ENCODE assay signal across 1 cellular context in genomic region chr5:125199968-125200841, GRCh38.
TF ChIP-seq lines count a peak whose summit lies in the region.

No MANE protein-coding gene starts in this region.

TF ChIP-seq in HEK293, 187 proteins besides CTCF, POLR2A, EP300 and RAD21 (continued from another document):
- TF ChIP-seq ZNF18 (tag by site-specific recombination; IDR thresholded peaks at IDR 0.05) (no peak), BCL11B (tag by site-specific recombination; IDR thresholded peaks at IDR 0.05; ENCODE audit: low read depth) (no peak), GLIS1 (tag by site-specific recombination; IDR thresholded peaks at IDR 0.05) (no peak), ZNF629 (tag by site-specific recombination; IDR thresholded peaks at IDR 0.05) (no peak), FEZF1 (tag by site-specific recombination; IDR thresholded peaks at IDR 0.05) (no peak), ZNF776 (tag by site-specific recombination; IDR thresholded peaks at IDR 0.05; ENCODE audit: borderline replicate concordance) (no peak), OSR2 (tag by site-specific recombination; IDR thresholded peaks at IDR 0.05) (no peak), ZNF449 (tag by site-specific recombination; IDR thresholded peaks at IDR 0.05) (no peak), YY2 (tag by site-specific recombination; IDR thresholded peaks at IDR 0.05) (no peak), ZSCAN30 (tag by site-specific recombination; IDR thresholded peaks at IDR 0.05) (0 out of 2 replicates have a peak, but pooled peaks have one; percentile 48), ZNF416 (tag by site-specific recombination; IDR thresholded peaks at IDR 0.05) (no peak), ZNF747 (tag by site-specific recombination; IDR thresholded peaks at IDR 0.05) (no peak), ZNF266 (tag by site-specific recombination; IDR thresholded peaks at IDR 0.05; ENCODE audit: low read depth) (no peak), ZBTB48 (tag by site-specific recombination; IDR thresholded peaks at IDR 0.05) (no peak), ZNF10 (tag by site-specific recombination; IDR thresholded peaks at IDR 0.05) (no peak), HOXA7 (CRISPR knock-in tag; IDR thresholded peaks at IDR 0.05; ENCODE audit: borderline replicate concordance) (no peak), ZXDB (tag by site-specific recombination; IDR thresholded peaks at IDR 0.05) (no peak), ZNF571 (tag by site-specific recombination; IDR thresholded peaks at IDR 0.05) (no peak), OVOL3 (tag by site-specific recombination; IDR thresholded peaks at IDR 0.05) (no peak), ZFP37 (tag by site-specific recombination; IDR thresholded peaks at IDR 0.05) (no peak), ZNF324 (tag by site-specific recombination; IDR thresholded peaks at IDR 0.05) (no peak), ZNF501 (tag by site-specific recombination; IDR thresholded peaks at IDR 0.05) (0 out of 2 replicates have a peak, but pooled peaks have one; percentile 13), ZNF423 (tag by site-specific recombination; IDR thresholded peaks at IDR 0.05) (no peak), GLI4 (tag by site-specific recombination; IDR thresholded peaks at IDR 0.05) (no peak), IKZF3 (tag by site-specific recombination; IDR thresholded peaks at IDR 0.05) (0 out of 2 replicates have a peak, but pooled peaks have one; percentile 16), ZNF394 (tag by site-specific recombination; IDR thresholded peaks at IDR 0.05; ENCODE audit: borderline replicate concordance) (no peak), ZNF707 (tag by site-specific recombination; IDR thresholded peaks at IDR 0.05) (no peak), ZNF626 (tag by site-specific recombination; IDR thresholded peaks at IDR 0.05) (no peak), ZNF274 (IDR thresholded peaks at IDR 0.05; ENCODE audit: low read length) (no peak), ZNF274 (tag by site-specific recombination; IDR thresholded peaks at IDR 0.05; ENCODE audit: borderline replicate concordance) (no peak), ZNF133 (tag by site-specific recombination; IDR thresholded peaks at IDR 0.05) (no peak), ZNF777 (tag by site-specific recombination; IDR thresholded peaks at IDR 0.05; ENCODE audit: borderline replicate concordance) (no peak), ZNF433 (tag by site-specific recombination; IDR thresholded peaks at IDR 0.05; ENCODE audit: low read depth) (no peak), TRIM28 (IDR thresholded peaks at IDR 0.05; ENCODE audit: borderline replicate concordance, low read length) (peak; percentile 90), ZBTB20 (tag by site-specific recombination; IDR thresholded peaks at IDR 0.05) (peak; percentile 20; the same call in 1 of the 2 replicates), ZBTB17 (tag by site-specific recombination; IDR thresholded peaks at IDR 0.05) (peak; percentile 95), ZNF211 (tag by site-specific recombination; IDR thresholded peaks at IDR 0.05; ENCODE audit: low read depth) (no peak), ZNF169 (tag by site-specific recombination; IDR thresholded peaks at IDR 0.05) (no peak), ZNF37A (tag by site-specific recombination; IDR thresholded peaks at IDR 0.05) (no peak), ZNF692 (tag by site-specific recombination; IDR thresholded peaks at IDR 0.05) (no peak), SP3 (tag by site-specific recombination; IDR thresholded peaks at IDR 0.05) (no peak), ZNF311 (tag by site-specific recombination; IDR thresholded peaks at IDR 0.05; ENCODE audit: borderline replicate concordance) (no peak), ZNF561 (tag by site-specific recombination; IDR thresholded peaks at IDR 0.05; ENCODE audit: borderline replicate concordance) (no peak), ZBTB21 (tag by site-specific recombination; IDR thresholded peaks at IDR 0.05) (no peak), REST (tag by site-specific recombination; IDR thresholded peaks at IDR 0.05) (no peak), ZNF354C (tag by site-specific recombination; IDR thresholded peaks at IDR 0.05; ENCODE audit: borderline replicate concordance, low read depth) (no peak), ZNF529 (tag by site-specific recombination; IDR thresholded peaks at IDR 0.05; ENCODE audit: insufficient replicate concordance) (no peak), ZNF624 (tag by site-specific recombination; IDR thresholded peaks at IDR 0.05) (no peak), ZNF146 (tag by site-specific recombination; IDR thresholded peaks at IDR 0.05) (no peak), ZBTB1 (tag by site-specific recombination; IDR thresholded peaks at IDR 0.05) (no peak), YY1 (tag by site-specific recombination; IDR thresholded peaks at IDR 0.05) (0 out of 2 replicates have a peak, but pooled peaks have one; percentile 28), ZNF610 (tag by site-specific recombination; IDR thresholded peaks at IDR 0.05; ENCODE audit: borderline replicate concordance) (no peak), ZFP3 (tag by site-specific recombination; IDR thresholded peaks at IDR 0.05; ENCODE audit: low read depth) (no peak), AEBP2 (tag by site-specific recombination; IDR thresholded peaks at IDR 0.05; ENCODE audit: borderline replicate concordance) (no peak), SP7 (tag by site-specific recombination; IDR thresholded peaks at IDR 0.05) (no peak), ZNF837 (tag by site-specific recombination; IDR thresholded peaks at IDR 0.05) (no peak)
- TF ChIP-seq, protein P1, sequence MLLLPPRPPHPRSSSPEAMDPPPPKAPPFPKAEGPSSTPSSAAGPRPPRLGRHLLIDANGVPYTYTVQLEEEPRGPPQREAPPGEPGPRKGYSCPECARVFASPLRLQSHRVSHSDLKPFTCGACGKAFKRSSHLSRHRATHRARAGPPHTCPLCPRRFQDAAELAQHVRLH (tag by site-specific recombination; IDR thresholded peaks at IDR 0.05) = no peak
- TF ChIP-seq, protein P2, sequence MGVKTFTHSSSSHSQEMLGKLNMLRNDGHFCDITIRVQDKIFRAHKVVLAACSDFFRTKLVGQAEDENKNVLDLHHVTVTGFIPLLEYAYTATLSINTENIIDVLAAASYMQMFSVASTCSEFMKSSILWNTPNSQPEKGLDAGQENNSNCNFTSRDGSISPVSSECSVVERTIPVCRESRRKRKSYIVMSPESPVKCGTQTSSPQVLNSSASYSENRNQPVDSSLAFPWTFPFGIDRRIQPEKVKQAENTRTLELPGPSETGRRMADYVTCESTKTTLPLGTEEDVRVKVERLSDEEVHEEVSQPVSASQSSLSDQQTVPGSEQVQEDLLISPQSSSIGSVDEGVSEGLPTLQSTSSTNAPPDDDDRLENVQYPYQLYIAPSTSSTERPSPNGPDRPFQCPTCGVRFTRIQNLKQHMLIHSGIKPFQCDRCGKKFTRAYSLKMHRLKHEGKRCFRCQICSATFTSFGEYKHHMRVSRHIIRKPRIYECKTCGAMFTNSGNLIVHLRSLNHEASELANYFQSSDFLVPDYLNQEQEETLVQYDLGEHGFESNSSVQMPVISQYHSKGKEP (tag by site-specific recombination; IDR thresholded peaks at IDR 0.05) = peak; percentile 62
- TF ChIP-seq, protein P3, sequence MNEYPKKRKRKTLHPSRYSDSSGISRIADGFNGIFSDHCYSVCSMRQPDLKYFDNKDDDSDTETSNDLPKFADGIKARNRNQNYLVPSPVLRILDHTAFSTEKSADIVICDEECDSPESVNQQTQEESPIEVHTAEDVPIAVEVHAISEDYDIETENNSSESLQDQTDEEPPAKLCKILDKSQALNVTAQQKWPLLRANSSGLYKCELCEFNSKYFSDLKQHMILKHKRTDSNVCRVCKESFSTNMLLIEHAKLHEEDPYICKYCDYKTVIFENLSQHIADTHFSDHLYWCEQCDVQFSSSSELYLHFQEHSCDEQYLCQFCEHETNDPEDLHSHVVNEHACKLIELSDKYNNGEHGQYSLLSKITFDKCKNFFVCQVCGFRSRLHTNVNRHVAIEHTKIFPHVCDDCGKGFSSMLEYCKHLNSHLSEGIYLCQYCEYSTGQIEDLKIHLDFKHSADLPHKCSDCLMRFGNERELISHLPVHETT (tag by site-specific recombination; IDR thresholded peaks at IDR 0.05) = no peak
- TF ChIP-seq, protein P4, sequence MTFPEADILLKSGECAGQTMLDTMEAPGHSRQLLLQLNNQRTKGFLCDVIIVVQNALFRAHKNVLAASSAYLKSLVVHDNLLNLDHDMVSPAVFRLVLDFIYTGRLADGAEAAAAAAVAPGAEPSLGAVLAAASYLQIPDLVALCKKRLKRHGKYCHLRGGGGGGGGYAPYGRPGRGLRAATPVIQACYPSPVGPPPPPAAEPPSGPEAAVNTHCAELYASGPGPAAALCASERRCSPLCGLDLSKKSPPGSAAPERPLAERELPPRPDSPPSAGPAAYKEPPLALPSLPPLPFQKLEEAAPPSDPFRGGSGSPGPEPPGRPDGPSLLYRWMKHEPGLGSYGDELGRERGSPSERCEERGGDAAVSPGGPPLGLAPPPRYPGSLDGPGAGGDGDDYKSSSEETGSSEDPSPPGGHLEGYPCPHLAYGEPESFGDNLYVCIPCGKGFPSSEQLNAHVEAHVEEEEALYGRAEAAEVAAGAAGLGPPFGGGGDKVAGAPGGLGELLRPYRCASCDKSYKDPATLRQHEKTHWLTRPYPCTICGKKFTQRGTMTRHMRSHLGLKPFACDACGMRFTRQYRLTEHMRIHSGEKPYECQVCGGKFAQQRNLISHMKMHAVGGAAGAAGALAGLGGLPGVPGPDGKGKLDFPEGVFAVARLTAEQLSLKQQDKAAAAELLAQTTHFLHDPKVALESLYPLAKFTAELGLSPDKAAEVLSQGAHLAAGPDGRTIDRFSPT (tag by site-specific recombination; IDR thresholded peaks at IDR 0.05) = no peak
